ENCODE assay signal across 18 cellular contexts in genomic region chr17:6138761-6139446, GRCh38.
A peak's percentile ranks its signal among the peaks of the same experiment; 100 is the strongest.
DNase-seq lines count a peak whose midpoint lies in the region; ATAC-seq and TF ChIP-seq lines count a peak whose summit lies in the region.
"Had no signal": no experiment of that assay in that cellular context is flagged by ENCODE, and none has a peak within 500 bp of the region (broad histone marks: within the 10 kb centered on the region; RNA-seq: fewer than 3 reads in every experiment).

No MANE protein-coding gene starts in this region.

- 46% methylated on average over 3 of the region's 3 CpGs for WGBS in esophagus muscularis mucosa

- TF ChIP-seq CTCF in HEK293 (tag by site-specific recombination; IDR thresholded peaks at IDR 0.05) (no peak), esophagus muscularis mucosa (IDR thresholded peaks at IDR 0.05) (no peak)

- H3K36me3 ChIP-seq in HEK293 (ENCODE audit: control insufficient read depth in 2 of 2, insufficient read depth in 1 of 2, low read length in 2 of 2): no peaks in the 10 kb centered on the region
- H3K36me3 ChIP-seq in esophagus muscularis mucosa: no peaks in the 10 kb centered on the region
- H3K36me3 ChIP-seq: MG63 had no signal

- CTCF ChIA-PET in HEK293 (lab: Yijun Ruan, JAX): no interaction called here

- peaks cover 0 to 23% (median 0%) of the 10 kb centered on the region in 4 donors for H3K27me3 ChIP-seq in esophagus muscularis mucosa
- H3K27me3 ChIP-seq: MG63 had no signal

- H3K9me3 Mint-ChIP-seq in stimulated activated naive B cell treated with anti-CD40 and anti-IgM and Interleukin-4, amounts not matched to agents 10 μg/mL and 1 μg/mL and 100 μg/mL, for 72 hours: no peaks in the 10 kb centered on the region
- H3K9me3 Mint-ChIP-seq: T-helper 1 cell treated with Interleukin-12 subunit alpha and Interleukin-12 subunit beta and Interleukin-4 antibody, amounts not matched to agents 30 μg/mL and 1 μg/mL, for 36 hours had no signal

- H3K27ac Mint-ChIP-seq in stimulated activated naive B cell treated with anti-CD40 and anti-IgM and Interleukin-4, amounts not matched to agents 10 μg/mL and 1 μg/mL and 100 μg/mL, for 72 hours: no peak overlapping the region
- H3K27ac Mint-ChIP-seq: T-helper 1 cell treated with Interleukin-12 subunit alpha and Interleukin-12 subunit beta and Interleukin-4 antibody, amounts not matched to agents 30 μg/mL and 1 μg/mL, for 36 hours had no signal

- no peak overlapping the region for H3K4me3 Mint-ChIP-seq in stimulated activated naive B cell treated with anti-CD40 and anti-IgM and Interleukin-4, amounts not matched to agents 10 μg/mL and 1 μg/mL and 100 μg/mL, for 72 hours
- H3K4me3 Mint-ChIP-seq: T-helper 1 cell treated with Interleukin-12 subunit alpha and Interleukin-12 subunit beta and Interleukin-4 antibody, amounts not matched to agents 30 μg/mL and 1 μg/mL, for 36 hours had no signal

- DNase-seq in NCI-H345 (lab: John Stamatoyannopoulos, UW) (peak; percentile 14), cerebellar nuclear complex (lab: John Stamatoyannopoulos, UW) (peak; percentile 13 to 51), iPS-NIHi7 (ENCODE audit: extremely low spot score) (peak; percentile 57), DMS 273 treated with DMSO at 0.1 percent for 48 hours (lab: John Stamatoyannopoulos, UW) (no peak), esophagus muscularis mucosa (ENCODE audit: extremely low spot score) (no peak)
- no peak for DNase-seq in stimulated activated naive B cell treated with anti-CD40 and anti-IgM and Interleukin-4, amounts not matched to agents 10 μg/mL and 1 μg/mL and 100 μg/mL, for 72 hours
- DNase-seq: COR-L47, DMS153, IMR-90, Karpas-422, MG63, NCI-H1092 treated with DMSO at 0.1 percent for 48 hours, NCI-H1694 treated with DMSO at 0.1 percent for 48 hours, NCI-H2171, RPMI8226, SIG-M5 had no signal

- TF ChIP-seq POLR2A in esophagus muscularis mucosa (IDR thresholded peaks at IDR 0.05; ENCODE audit: low read depth): no peak

- H3K27ac ChIP-seq in HEK293 (ENCODE audit: extremely low read depth, low read depth, low read length) (no peak overlapping the region), esophagus muscularis mucosa (replicated peaks in 1 of 4) (no peak overlapping the region)

- POLR2A ChIA-PET in HEK293 (lab: Yijun Ruan, JAX): no interaction called here

- intact Hi-C loops in esophagus muscularis mucosa (cut with DNase I): no loop called here

- no peaks in the 10 kb centered on the region for H3K36me3 Mint-ChIP-seq in stimulated activated naive B cell treated with anti-CD40 and anti-IgM and Interleukin-4, amounts not matched to agents 10 μg/mL and 1 μg/mL and 100 μg/mL, for 72 hours

- peaks cover 14 to 20% of the 10 kb centered on the region in 2 donors for H3K27me3 Mint-ChIP-seq in stimulated activated naive B cell treated with anti-CD40 and anti-IgM and Interleukin-4, amounts not matched to agents 10 μg/mL and 1 μg/mL and 100 μg/mL, for 72 hours

- no peak for TF ChIP-seq EP300 in esophagus muscularis mucosa (IDR thresholded peaks at IDR 0.05)

- no peaks in the 10 kb centered on the region for H3K4me1 Mint-ChIP-seq in stimulated activated naive B cell treated with anti-CD40 and anti-IgM and Interleukin-4, amounts not matched to agents 10 μg/mL and 1 μg/mL and 100 μg/mL, for 72 hours

- ATAC-seq in stimulated activated naive B cell treated with anti-CD40 and anti-IgM and Interleukin-4, amounts not matched to agents 10 μg/mL and 1 μg/mL and 100 μg/mL, for 72 hours (replicated peaks): no peak

- no peaks in the 10 kb centered on the region; the same call in 1 of the 2 replicates for H3K4me1 ChIP-seq in HEK293 (ENCODE audit: control insufficient read depth, insufficient read depth, low read length)
- H3K4me1 ChIP-seq in esophagus muscularis mucosa: no peaks in the 10 kb centered on the region

- no peaks in the 10 kb centered on the region for H3K9me3 ChIP-seq in HEK293 (ENCODE audit: control insufficient read depth, insufficient read depth, low read depth, low read length)
- no peaks in the 10 kb centered on the region for H3K9me3 ChIP-seq in esophagus muscularis mucosa
- H3K9me3 ChIP-seq: MG63 had no signal

- H3K4me3 ChIP-seq in HEK293 (ENCODE audit: low read depth, low read length) (no peak overlapping the region), esophagus muscularis mucosa (no peak overlapping the region)
- H3K4me3 ChIP-seq: MG63 had no signal

TF ChIP-seq in HEK293, 187 proteins besides CTCF, POLR2A, EP300 and RAD21:
- TF ChIP-seq SCRT2 (tag by site-specific recombination; IDR thresholded peaks at IDR 0.05): peak; percentile 81; the same call in 1 of the 2 replicates
- no peak for TF ChIP-seq ZNF473 (tag by site-specific recombination; IDR thresholded peaks at IDR 0.05)
- TF ChIP-seq ZNF707 (tag by site-specific recombination; IDR thresholded peaks at IDR 0.05): no peak
- no peak for TF ChIP-seq ZNF777 (tag by site-specific recombination; IDR thresholded peaks at IDR 0.05; ENCODE audit: borderline replicate concordance)
- 0 out of 2 replicates have a peak, but pooled peaks have one; percentile 19 for TF ChIP-seq ZBTB8A (tag by site-specific recombination; IDR thresholded peaks at IDR 0.05)
- no peak for TF ChIP-seq ZNF548 (tag by site-specific recombination; IDR thresholded peaks at IDR 0.05)
- no peak for TF ChIP-seq ZNF549 (tag by site-specific recombination; IDR thresholded peaks at IDR 0.05)

Comparison
In these comparisons a context has a peak if more than half of its experiments do, and no peak if none do; other contexts are left out.
1. DNase-seq: peak in NCI-H345 (single experiment), cerebellar nuclear complex (2 of 2) and iPS-NIHi7 (single experiment); none in stimulated activated naive B cell treated with anti-CD40 and anti-IgM and Interleukin-4, amounts not matched to agents 10 μg/mL and 1 μg/mL and 100 μg/mL, for 72 hours (single experiment), DMS 273 treated with DMSO at 0.1 percent for 48 hours (single experiment) and esophagus muscularis mucosa (single experiment).